Comparison of ENCODE assay signal across 21 cellular contexts in genomic region chr5:6486074-6486473, GRCh38. TPM values are rescaled to one million over a fixed set of nuclear protein-coding genes. Genes with fewer than 3 reads are reported as not detected.
DNase-seq lines count a peak whose midpoint lies in the region; ATAC-seq, FAIRE-seq and TF ChIP-seq lines count a peak whose summit lies in the region.
"Had no signal": no experiment of that assay in that cellular context is flagged by ENCODE, and none has a peak within 500 bp of the region (broad histone marks: within the 10 kb centered on the region; RNA-seq: fewer than 3 reads in every experiment).

No MANE protein-coding gene starts in this region.

- no peak for TF ChIP-seq CTCF in KMS-11 (conservative IDR thresholded peaks at IDR 0.05; ENCODE audit: low read depth, low read length)
- TF ChIP-seq CTCF in K562 (IDR thresholded peaks at IDR 0.05 in 2 of 3, conservative IDR thresholded peaks at IDR 0.05 in 1 of 3; ENCODE audit: insufficient read depth in 2 of 3, low read depth in 1 of 3, low read length in 3 of 3) = no peak
- TF ChIP-seq CTCF in neural progenitor cell (IDR thresholded peaks at IDR 0.05) = no peak
- TF ChIP-seq CTCF in mesothelial cell of epicardium (IDR thresholded peaks at IDR 0.05; ENCODE audit: unreplicated experiment) = no peak

- no peak for TF ChIP-seq POLR2A in K562 (conservative IDR thresholded peaks at IDR 0.05)

- H3K27ac Mint-ChIP-seq in T-helper 1 cell treated with Interleukin-12 subunit alpha and Interleukin-12 subunit beta and Interleukin-4 antibody, amounts not matched to agents 30 μg/mL and 1 μg/mL, for 36 hours = peak overlapping the region; percentile 43
- H3K27ac Mint-ChIP-seq in neural progenitor cell (no peak overlapping the region), mesothelial cell of epicardium (no peak overlapping the region)
- H3K27ac Mint-ChIP-seq: GM23338, H9 had no signal

- CTCF ChIA-PET in K562 (lab: Yijun Ruan, JAX; ENCODE audit: low intra/inter-chr PET ratio) = no interaction called here

- no peaks in the 10 kb centered on the region for H3K36me3 Mint-ChIP-seq in T-helper 1 cell treated with Interleukin-12 subunit alpha and Interleukin-12 subunit beta and Interleukin-4 antibody, amounts not matched to agents 30 μg/mL and 1 μg/mL, for 36 hours (ENCODE audit: low read depth)
- no peaks in the 10 kb centered on the region for H3K36me3 Mint-ChIP-seq in neural progenitor cell
- H3K36me3 Mint-ChIP-seq in mesothelial cell of epicardium = peaks cover 2% of the 10 kb centered on the region
- H3K36me3 Mint-ChIP-seq: CD4-positive, CD25-positive, alpha-beta regulatory T cell had no signal

- BruUV-seq in K562 (replicated peaks; lab: Mats Ljungman, UMichigan) = no TSS peak

- in situ Hi-C loops in K562 (cut with MboI) = no loop called here

- POLR2A ChIA-PET in K562 (lab: Yijun Ruan, JAX) = no interaction called here

- H3K9me3 ChIP-seq in K562 (replicated peaks; ENCODE audit: control insufficient read depth, insufficient read depth, low read depth, low read length) = no peaks in the 10 kb centered on the region
- no peaks in the 10 kb centered on the region for H3K9me3 ChIP-seq in neural progenitor cell (ENCODE audit: low read depth)
- H3K9me3 ChIP-seq: BLaER1 treated with 17β-estradiol and CSF1 and Interleukin-3, amounts not matched to agents 10 nM and 100 nM had no signal

- H3K79me2 ChIP-seq in KMS-11 (ENCODE audit: insufficient read depth, low read depth) (peaks cover 83% of the 10 kb centered on the region), K562 (ENCODE audit: control insufficient read depth, insufficient read depth, low read length) (no peaks in the 10 kb centered on the region), neural progenitor cell (ENCODE audit: low read depth) (no peaks in the 10 kb centered on the region)

- H3K27me3 Mint-ChIP-seq in T-helper 1 cell treated with Interleukin-12 subunit alpha and Interleukin-12 subunit beta and Interleukin-4 antibody, amounts not matched to agents 30 μg/mL and 1 μg/mL, for 36 hours (ENCODE audit: low read depth) = peaks cover 20% of the 10 kb centered on the region
- H3K27me3 Mint-ChIP-seq in neural progenitor cell (ENCODE audit: insufficient read depth, low read depth) (peaks cover 6% of the 10 kb centered on the region), mesothelial cell of epicardium (ENCODE audit: low read depth) (peaks cover 49% of the 10 kb centered on the region)

- H2AFZ ChIP-seq in KMS-11 (ENCODE audit: low read depth) (no peak overlapping the region), K562 (ENCODE audit: low read depth, low read length) (no peak overlapping the region), neural progenitor cell (replicated peaks) (no peak overlapping the region)
- H2AFZ ChIP-seq: GM23338 had no signal

- H3K4me1 ChIP-seq in KMS-11 (ENCODE audit: low read depth, poor library complexity, severe bottlenecking) (peaks cover 98% of the 10 kb centered on the region), K562 (replicated peaks in 1 of 2; ENCODE audit: control insufficient read depth in 2 of 2, insufficient read depth in 2 of 2, low read length in 2 of 2) (no peaks in the 10 kb centered on the region), neural progenitor cell (no peaks in the 10 kb centered on the region)

- no peak for FAIRE-seq in K562 (lab: Jason Lieb, UNC)
- FAIRE-seq: G401.6, GM12892 had no signal

- WGBS in K562 (ENCODE audit: insufficient coverage, low coverage, missing lambda C conversion rate) = 0% methylated on average over 1 of the region's 1 CpG

- peaks cover 29% of the 10 kb centered on the region for H3K4me1 Mint-ChIP-seq in T-helper 1 cell treated with Interleukin-12 subunit alpha and Interleukin-12 subunit beta and Interleukin-4 antibody, amounts not matched to agents 30 μg/mL and 1 μg/mL, for 36 hours (ENCODE audit: low read depth)
- H3K4me1 Mint-ChIP-seq in neural progenitor cell (peaks cover 14% of the 10 kb centered on the region), mesothelial cell of epicardium (peaks cover 24% of the 10 kb centered on the region)

- no peaks in the 10 kb centered on the region for H3K27me3 ChIP-seq in KMS-11 (ENCODE audit: insufficient read depth, low read depth)
- H3K27me3 ChIP-seq in K562 (ENCODE audit: control insufficient read depth in 2 of 2, insufficient read depth in 2 of 2, low read length in 2 of 2) = peaks cover 29 to 46% of the 10 kb centered on the region in 2 experiments
- H3K27me3 ChIP-seq in neural progenitor cell = peaks cover 39% of the 10 kb centered on the region
- H3K27me3 ChIP-seq: BLaER1 treated with 17β-estradiol and CSF1 and Interleukin-3, amounts not matched to agents 10 nM and 100 nM had no signal

- no peak for TF ChIP-seq EP300 in K562 (IDR thresholded peaks at IDR 0.05; ENCODE audit: low read length)

- H4K20me1 ChIP-seq in KMS-11 (ENCODE audit: insufficient read depth) = no peaks in the 10 kb centered on the region
- H4K20me1 ChIP-seq in K562 (replicated peaks; ENCODE audit: control insufficient read depth, insufficient read depth, low read length) = 0 out of 2 replicates have a peak, but pooled peaks cover under 1% of the 10 kb centered on the region
- no peaks in the 10 kb centered on the region for H4K20me1 ChIP-seq in neural progenitor cell (ENCODE audit: low read depth)
- H4K20me1 ChIP-seq: BLaER1 treated with 17β-estradiol and CSF1 and Interleukin-3, amounts not matched to agents 10 nM and 100 nM had no signal

- H3K4me3 ChIP-seq in KMS-11 (IDR thresholded peaks at IDR 0.05; ENCODE audit: insufficient read depth, low read depth, low read length) = no peak overlapping the region
- H3K4me3 ChIP-seq in K562 = no peak overlapping the region
- H3K4me3 ChIP-seq in neural progenitor cell = no peak overlapping the region
- H3K4me3 ChIP-seq: BLaER1 treated with 17β-estradiol and CSF1 and Interleukin-3, amounts not matched to agents 10 nM and 100 nM; GM23338 had no signal

- no peaks in the 10 kb centered on the region for H3F3A ChIP-seq in neural progenitor cell (ENCODE audit: low read depth)

- H3K36me3 ChIP-seq in KMS-11 (ENCODE audit: insufficient read depth) (0 out of 2 replicates have a peak, but pooled peaks cover 3% of the 10 kb centered on the region), K562 (ENCODE audit: control insufficient read depth, insufficient read depth, low read length) (no peaks in the 10 kb centered on the region), neural progenitor cell (no peaks in the 10 kb centered on the region)
- H3K36me3 ChIP-seq: BLaER1 treated with 17β-estradiol and CSF1 and Interleukin-3, amounts not matched to agents 10 nM and 100 nM had no signal

- peak overlapping the region; percentile 90; the same call in 1 of the 2 replicates for H3K9ac ChIP-seq in KMS-11
- no peak overlapping the region for H3K9ac ChIP-seq in K562 (ENCODE audit: insufficient read depth in 1 of 2, low read depth in 2 of 2, low read length in 2 of 2)
- no peak overlapping the region for H3K9ac ChIP-seq in neural progenitor cell
- H3K9ac ChIP-seq: BLaER1 treated with 17β-estradiol and CSF1 and Interleukin-3, amounts not matched to agents 10 nM and 100 nM had no signal

- DNase-seq in T-helper 1 cell (no peak), K562 (ENCODE audit: extremely low read depth in 1 of 4, low spot score in 3 of 4) (no peak), neural progenitor cell (ENCODE audit: low spot score) (no peak), mesothelial cell of epicardium (ENCODE audit: low spot score in 2 of 2, unreplicated experiment in 2 of 2) (no peak), cerebellar cortex (ENCODE audit: low spot score) (no peak), NCI-H510A (lab: John Stamatoyannopoulos, UW) (no peak)
- DNase-seq: AML-193, Calu3, DMS 273 treated with DMSO at 0.1 percent for 48 hours, DMS79, EL, H9 had no signal

- intact Hi-C loops in K562 (cut with micrococcal nuclease) = no loop called here

- H3K4me2 ChIP-seq in KMS-11 = peak overlapping the region; percentile 66
- H3K4me2 ChIP-seq in K562 (ENCODE audit: insufficient read depth, low read length) = no peak overlapping the region
- no peak overlapping the region for H3K4me2 ChIP-seq in neural progenitor cell
- H3K4me2 ChIP-seq: GM23338 had no signal

- H3K27ac ChIP-seq in KMS-11 (peak overlapping the region; percentile 99), K562 (ENCODE audit: extremely low read depth, low read depth, low read length) (no peak overlapping the region), neural progenitor cell (no peak overlapping the region)
- H3K27ac ChIP-seq: 22Rv1; BLaER1 treated with 17β-estradiol and CSF1 and Interleukin-3, amounts not matched to agents 10 nM and 100 nM had no signal

- TF ChIP-seq RAD21 in K562 (CRISPR knock-in tag; conservative IDR thresholded peaks at IDR 0.05 in 1 of 2, IDR thresholded peaks at IDR 0.05 in 1 of 2) = no peak

- ATAC-seq in K562 = no peak
- ATAC-seq: GM23338 had no signal

- no peaks in the 10 kb centered on the region for H3K9me3 Mint-ChIP-seq in T-helper 1 cell treated with Interleukin-12 subunit alpha and Interleukin-12 subunit beta and Interleukin-4 antibody, amounts not matched to agents 30 μg/mL and 1 μg/mL, for 36 hours
- H3K9me3 Mint-ChIP-seq in neural progenitor cell (no peaks in the 10 kb centered on the region), mesothelial cell of epicardium (no peaks in the 10 kb centered on the region)
- H3K9me3 Mint-ChIP-seq: CD4-positive, CD25-positive, alpha-beta regulatory T cell; GM23338; H9 had no signal

- no peak overlapping the region for H3K4me3 Mint-ChIP-seq in T-helper 1 cell treated with Interleukin-12 subunit alpha and Interleukin-12 subunit beta and Interleukin-4 antibody, amounts not matched to agents 30 μg/mL and 1 μg/mL, for 36 hours
- peak overlapping the region; percentile 36 for H3K4me3 Mint-ChIP-seq in neural progenitor cell
- H3K4me3 Mint-ChIP-seq in mesothelial cell of epicardium = no peak overlapping the region
- H3K4me3 Mint-ChIP-seq: GM23338, H9 had no signal

- H3K9me1 ChIP-seq in K562 (ENCODE audit: control insufficient read depth, insufficient read depth, low read length) = no peaks in the 10 kb centered on the region

RNA-seq across cellular contexts. Expression of gene UBE2QL1, which starts 37.4 kb away (rescaled TPM):
- total RNA-seq in K562 (2011; cell fraction: chromatin; rRNA removed; ENCODE audit: low replicate concordance) = not detected in 2 replicates
- total RNA-seq in K562 (2011; cell fraction: nucleolus; rRNA removed) = 0.13 TPM in 1 of 2 replicates, not detected in the other
- total RNA-seq in K562 (2011; cell fraction: nucleoplasm; rRNA removed) = 0.15 TPM in 1 of 2 replicates, not detected in the other
- total RNA-seq in K562 (2014; rRNA removed) (not detected in 2 replicates), K562 (2014; rRNA removed; fragmentation: Illumina TruSeq; extraction: Trizol) (not detected in 2 replicates), K562 (2015; rRNA removed; fragmentation: Illumina TruSeq; extraction: Trizol) (not detected in 2 replicates), K562 (2021) (not detected in 2 replicates), neural progenitor cell (ENCODE audit: low replicate concordance) (0.30 and 0.62 TPM in 2 replicates), mesothelial cell of epicardium (3.9 to 4.4 TPM (median 4.2 TPM) in 3 replicates)
- polyA plus RNA-seq in K562 (2011; rRNA removed) (not detected in 2 replicates), K562 (2014; fragmentation: Illumina TruSeq; extraction: Trizol) (not detected in 2 replicates), K562 (2014; fragmentation: Nextera tagmentation; extraction: Ambion mirVana) (not detected), K562 (2014; rRNA removed) (not detected in 2 replicates)
- polyA plus RNA-seq in K562 (2011; cell fraction: cytosol; rRNA removed) = not detected in 2 replicates
- polyA plus RNA-seq in K562 (2011; cell fraction: nucleus; rRNA removed) = 0.03 TPM in 1 of 2 replicates, not detected in the other
- 0.01 TPM in 1 of 2 replicates, not detected in the other for polyA plus RNA-seq in K562 (2012)
- not detected in 2 replicates for polyA minus RNA-seq in K562 (2011; rRNA and poly(A)+ RNA removed)
- not detected in 2 replicates for polyA minus RNA-seq in K562 (2011; cell fraction: cytosol; rRNA and poly(A)+ RNA removed)
- polyA minus RNA-seq in K562 (2011; cell fraction: nucleus; rRNA and poly(A)+ RNA removed) = not detected in 2 replicates
- total RNA-seq: Calu3; CD4-positive, CD25-positive, alpha-beta regulatory T cell; HT1080 had no signal
- polyA plus RNA-seq: CD4-positive, CD25-positive, alpha-beta regulatory T cell had no signal
